Comparison of ENCODE assay signal across 26 cellular contexts in genomic region chr1:28421744-28422143, GRCh38. TPM values are rescaled to one million over a fixed set of nuclear protein-coding genes. Genes with fewer than 3 reads are reported as not detected.
DNase-seq lines count a peak whose midpoint lies in the region; ATAC-seq, FAIRE-seq and TF ChIP-seq lines count a peak whose summit lies in the region.
"Had no signal": no experiment of that assay in that cellular context is flagged by ENCODE, and none has a peak within 500 bp of the region (broad histone marks: within the 10 kb centered on the region; RNA-seq: fewer than 3 reads in every experiment).

No MANE protein-coding gene starts in this region.

- no peak for DNase-seq in HEK293T (ENCODE audit: extremely low spot score)
- no peak for DNase-seq in RWPE2 (ENCODE audit: low spot score)
- peak; percentile 30 for DNase-seq in small intestine
- DNase-seq in activated CD8-positive, alpha-beta memory T cell treated with anti-CD3 and anti-CD28 coated beads, Interleukin-2, amount 50 U/mL, for 48 hours = no peak
- DNase-seq in NCI-H146 treated with DMSO at 0.1 percent for 48 hours (lab: John Stamatoyannopoulos, UW; ENCODE audit: unreplicated experiment) = no peak
- DNase-seq: activated CD4-positive, alpha-beta T cell treated with anti-CD3 and anti-CD28 coated beads, Interleukin-2, amount 50 U/mL, for 48 hours; activated naive CD4-positive, alpha-beta T cell treated with anti-CD3 and anti-CD28 coated beads for 36 hours; C1 segment of cervical spinal cord; dorsolateral prefrontal cortex; H9; hypothalamus; left ventricle myocardium superior; naive thymus-derived CD4-positive, alpha-beta T cell; NCI-H1694 treated with DMSO at 0.1 percent for 48 hours; NCI-H446 treated with DMSO at 0.1 percent for 48 hours; NCI-H82; psoas muscle; RPMI8226; sigmoid colon; stimulated activated CD4-positive, alpha-beta T cell treated with anti-CD3 and anti-CD28 coated beads, Interleukin-15, amount 100 ng/mL, for 24 hours; trophoblast cell had no signal

- 44 to 81% (median 50%) methylated on average over 1 of the region's 1 CpG for WGBS in small intestine, 3 donors

- CTCF ChIA-PET in HEK293T (lab: Yijun Ruan, JAX) = interaction anchor here (0.6 to 0.7 kb wide), 2 partner anchors 20 to 194 kb away, joined by 4 to 6 read pairs; no protein-coding TSS in a partner anchor

- no peaks in the 10 kb centered on the region for H3K9me3 ChIP-seq in RWPE2 (ENCODE audit: severe bottlenecking)
- H3K9me3 ChIP-seq in small intestine (ENCODE audit: control insufficient read depth, low read depth) = no peaks in the 10 kb centered on the region
- H3K9me3 ChIP-seq: psoas muscle, sigmoid colon had no signal

- POLR2A ChIA-PET in HEK293T (lab: Yijun Ruan, JAX) = interaction anchor here (0.7 kb wide), 1 partner anchor 16 kb away, joined by 3 read pairs; no protein-coding TSS in a partner anchor

- no peak for FAIRE-seq in small intestine (lab: Jason Lieb, UNC)
- FAIRE-seq: G401.6, TTC549 had no signal

- TF ChIP-seq CTCF in RWPE2 (IDR thresholded peaks at IDR 0.05; ENCODE audit: poor library complexity, severe bottlenecking) = no peak

- peak overlapping the region; percentile 74 for H3K27ac ChIP-seq in RWPE2 (ENCODE audit: poor library complexity, severe bottlenecking)
- no peak overlapping the region for H3K27ac ChIP-seq in small intestine (ENCODE audit: low read depth in 1 of 2, low read length in 1 of 2)
- H3K27ac ChIP-seq: dorsolateral prefrontal cortex, psoas muscle, sigmoid colon had no signal

- H3K36me3 ChIP-seq in RWPE2 (ENCODE audit: low read depth) = peaks cover 14% of the 10 kb centered on the region; the same call in 1 of the 2 replicates
- H3K36me3 ChIP-seq in small intestine (ENCODE audit: control insufficient read depth in 2 of 2, insufficient read depth in 2 of 2, low read length in 2 of 2) = no peaks in the 10 kb centered on the region
- H3K36me3 ChIP-seq: sigmoid colon had no signal

- ATAC-seq in RWPE2 (ENCODE audit: low read depth) (peak; percentile 62), esophagus mucosa (peak; percentile 78), HG02884 (IDR thresholded peaks at IDR 0.05; ENCODE audit: unreplicated experiment) (no peak)
- ATAC-seq: left ventricle myocardium superior; naive thymus-derived CD4-positive, alpha-beta T cell; psoas muscle; stimulated activated memory B cell treated with anti-CD40 and anti-IgM and Interleukin-4, amounts not matched to agents 10 μg/mL and 1 μg/mL and 100 μg/mL, for 72 hours had no signal

- H3K27me3 ChIP-seq in RWPE2 (ENCODE audit: insufficient read depth, poor library complexity, severe bottlenecking) = no peaks in the 10 kb centered on the region
- no peaks in the 10 kb centered on the region for H3K27me3 ChIP-seq in small intestine (ENCODE audit: control insufficient read depth in 2 of 2, insufficient read depth in 2 of 2, low read length in 2 of 2)
- H3K27me3 ChIP-seq: dorsolateral prefrontal cortex, sigmoid colon had no signal

- H3K4me3 ChIP-seq in RWPE2 (ENCODE audit: severe bottlenecking) = no peak overlapping the region
- H3K4me3 ChIP-seq in small intestine (ENCODE audit: low read depth in 1 of 2, low read length in 2 of 2) = no peak overlapping the region
- H3K4me3 ChIP-seq: dorsolateral prefrontal cortex, psoas muscle, sigmoid colon had no signal

- H3K4me1 ChIP-seq in RWPE2 (ENCODE audit: insufficient read depth, poor library complexity, severe bottlenecking) (peaks cover 28% of the 10 kb centered on the region), small intestine (ENCODE audit: control insufficient read depth in 2 of 2, insufficient read depth in 1 of 2, low read depth in 1 of 2, low read length in 1 of 2) (peaks cover 0 to 2% of the 10 kb centered on the region in 2 donors)

TF ChIP-seq in HEK293T, 16 proteins besides CTCF, POLR2A, EP300 and RAD21:
- TF ChIP-seq HDGF (IDR thresholded peaks at IDR 0.05; ENCODE audit: borderline replicate concordance) (no peak), PKNOX1 (IDR thresholded peaks at IDR 0.05) (0 out of 2 replicates have a peak, but pooled peaks have one; percentile 22)

RNA-seq across cellular contexts. Expression of gene PHACTR4, which starts 52.2 kb away (rescaled TPM):
- 56.3 TPM for total RNA-seq in esophagus mucosa
- 10 to 100 TPM; 15.9 to 27.1 (median 25.0) TPM for polyA plus RNA-seq in small intestine
